ENCODE assay signal across 1 cellular context in genomic region chr3:194447161-194447560, GRCh38.
TF ChIP-seq lines count a peak whose summit lies in the region.

No MANE protein-coding gene starts in this region.

TF ChIP-seq in HepG2, 621 proteins besides CTCF, POLR2A, EP300 and RAD21 (continued from another document and continues in another):
- TF ChIP-seq HBP1 (CRISPR knock-in tag; IDR thresholded peaks at IDR 0.05; ENCODE audit: low read depth) (no peak), MTERF4 (CRISPR knock-in tag; IDR thresholded peaks at IDR 0.05) (no peak), NBN (conservative IDR thresholded peaks at IDR 0.05) (no peak), ZNF550 (CRISPR knock-in tag; IDR thresholded peaks at IDR 0.05; ENCODE audit: borderline replicate concordance) (no peak), RBFOX2 (IDR thresholded peaks at IDR 0.05; ENCODE audit: low read depth, low read length) (no peak), FOXP4 (CRISPR knock-in tag; IDR thresholded peaks at IDR 0.05) (peak; percentile 52), ZNF292 (CRISPR knock-in tag; IDR thresholded peaks at IDR 0.05; ENCODE audit: borderline replicate concordance, low read depth) (no peak), ZNF562 (CRISPR knock-in tag; IDR thresholded peaks at IDR 0.05; ENCODE audit: borderline replicate concordance) (no peak), NR2C2 (CRISPR knock-in tag; IDR thresholded peaks at IDR 0.05; ENCODE audit: borderline replicate concordance) (peak; percentile 2; the same call in 1 of the 2 replicates), MAX (IDR thresholded peaks at IDR 0.05) (no peak), ZHX2 (IDR thresholded peaks at IDR 0.05; ENCODE audit: low read depth) (no peak), ZHX2 (CRISPR knock-in tag; IDR thresholded peaks at IDR 0.05; ENCODE audit: borderline replicate concordance) (0 out of 2 replicates have a peak, but pooled peaks have one; percentile 68), ZBTB49 (CRISPR knock-in tag; IDR thresholded peaks at IDR 0.05; ENCODE audit: borderline replicate concordance) (no peak), PLRG1 (conservative IDR thresholded peaks at IDR 0.05) (no peak), SIN3A (IDR thresholded peaks at IDR 0.05; ENCODE audit: borderline replicate concordance, low read depth, low read length) (no peak), TGIF2 (CRISPR knock-in tag; IDR thresholded peaks at IDR 0.05) (no peak), ZNF782 (CRISPR knock-in tag; IDR thresholded peaks at IDR 0.05; ENCODE audit: borderline replicate concordance) (no peak), HMGA1 (CRISPR knock-in tag; conservative IDR thresholded peaks at IDR 0.05) (no peak), ARID3A (IDR thresholded peaks at IDR 0.05; ENCODE audit: low read depth, low read length) (0 out of 2 replicates have a peak, but pooled peaks have one; percentile 5), ZFP91 (CRISPR knock-in tag; IDR thresholded peaks at IDR 0.05; ENCODE audit: borderline replicate concordance) (no peak), ZNF816 (CRISPR knock-in tag; IDR thresholded peaks at IDR 0.05; ENCODE audit: borderline replicate concordance) (no peak), MEIS2 (CRISPR knock-in tag; IDR thresholded peaks at IDR 0.05) (no peak), CREB1 (IDR thresholded peaks at IDR 0.05) (no peak), CREB1 (CRISPR knock-in tag; IDR thresholded peaks at IDR 0.05) (0 out of 2 replicates have a peak, but pooled peaks have one; percentile 1), PRDM4 (CRISPR knock-in tag; IDR thresholded peaks at IDR 0.05; ENCODE audit: borderline replicate concordance) (no peak), XRCC5 (optimal IDR thresholded peaks at IDR 0.05; ENCODE audit: low read length) (no peak), SOX5 (CRISPR knock-in tag; IDR thresholded peaks at IDR 0.05; ENCODE audit: borderline replicate concordance) (0 out of 2 replicates have a peak, but pooled peaks have one; percentile 27), SMC3 (IDR thresholded peaks at IDR 0.05; ENCODE audit: low read length) (no peak), RCOR2 (CRISPR knock-in tag; IDR thresholded peaks at IDR 0.05) (no peak), FOXJ3 (CRISPR knock-in tag; IDR thresholded peaks at IDR 0.05; ENCODE audit: borderline replicate concordance) (no peak), ZNF749 (CRISPR knock-in tag; IDR thresholded peaks at IDR 0.05; ENCODE audit: borderline replicate concordance) (no peak), ZSCAN12 (CRISPR knock-in tag; IDR thresholded peaks at IDR 0.05) (no peak), ZBTB44 (CRISPR knock-in tag; IDR thresholded peaks at IDR 0.05) (no peak), TBX2 (CRISPR knock-in tag; IDR thresholded peaks at IDR 0.05; ENCODE audit: borderline replicate concordance) (peak; percentile 92), CC2D1A (CRISPR knock-in tag; IDR thresholded peaks at IDR 0.05) (no peak)
